ENCODE assay signal across 2 cellular contexts in the genomic region with DNA sequence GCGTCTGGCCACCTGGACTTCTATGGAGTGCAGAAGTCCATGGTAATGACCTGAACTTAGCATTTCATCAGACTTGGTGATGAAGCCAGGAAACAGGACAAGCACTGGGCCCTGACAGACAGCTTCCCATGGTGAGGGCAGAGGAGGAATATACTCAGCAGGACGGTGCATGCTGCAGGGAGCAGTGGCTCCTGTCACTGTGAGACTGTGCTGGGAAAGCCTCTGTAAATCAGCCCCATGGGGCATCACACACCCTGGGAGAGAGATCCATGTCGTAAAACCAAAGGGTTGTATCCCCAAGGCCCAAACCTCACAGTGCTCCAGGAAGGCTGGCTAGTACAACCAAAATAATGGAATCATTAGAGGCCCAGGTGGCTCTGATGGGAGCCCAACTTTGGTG.
TF ChIP-seq lines count a peak whose summit lies in the region.

No MANE protein-coding gene starts in this region.

TF ChIP-seq in IMR-90, 13 proteins besides CTCF, POLR2A, EP300 and RAD21:
- no peak for TF ChIP-seq CEBPB (IDR thresholded peaks at IDR 0.05; ENCODE audit: low read depth, low read length)
- no peak for TF ChIP-seq MXI1 (IDR thresholded peaks at IDR 0.05; ENCODE audit: borderline replicate concordance, low read depth, low read length)
- no peak for TF ChIP-seq RFX5 (IDR thresholded peaks at IDR 0.05; ENCODE audit: low read depth, low read length)
- TF ChIP-seq, protein P1, sequence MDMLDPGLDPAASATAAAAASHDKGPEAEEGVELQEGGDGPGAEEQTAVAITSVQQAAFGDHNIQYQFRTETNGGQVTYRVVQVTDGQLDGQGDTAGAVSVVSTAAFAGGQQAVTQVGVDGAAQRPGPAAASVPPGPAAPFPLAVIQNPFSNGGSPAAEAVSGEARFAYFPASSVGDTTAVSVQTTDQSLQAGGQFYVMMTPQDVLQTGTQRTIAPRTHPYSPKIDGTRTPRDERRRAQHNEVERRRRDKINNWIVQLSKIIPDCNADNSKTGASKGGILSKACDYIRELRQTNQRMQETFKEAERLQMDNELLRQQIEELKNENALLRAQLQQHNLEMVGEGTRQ (IDR thresholded peaks at IDR 0.05; ENCODE audit: low read depth, low read length), result no peak
- no peak for TF ChIP-seq FOS (IDR thresholded peaks at IDR 0.05; ENCODE audit: low read depth, low read length)
- TF ChIP-seq MAZ (IDR thresholded peaks at IDR 0.05; ENCODE audit: borderline replicate concordance, low read depth, low read length), result no peak
- TF ChIP-seq BHLHE40 (IDR thresholded peaks at IDR 0.05; ENCODE audit: low read depth, low read length), result no peak
- TF ChIP-seq RCOR1 (IDR thresholded peaks at IDR 0.05; ENCODE audit: insufficient replicate concordance, low read length), result no peak
- no peak for TF ChIP-seq CHD1 (IDR thresholded peaks at IDR 0.05; ENCODE audit: low read depth, low read length)
- TF ChIP-seq, protein P2, sequence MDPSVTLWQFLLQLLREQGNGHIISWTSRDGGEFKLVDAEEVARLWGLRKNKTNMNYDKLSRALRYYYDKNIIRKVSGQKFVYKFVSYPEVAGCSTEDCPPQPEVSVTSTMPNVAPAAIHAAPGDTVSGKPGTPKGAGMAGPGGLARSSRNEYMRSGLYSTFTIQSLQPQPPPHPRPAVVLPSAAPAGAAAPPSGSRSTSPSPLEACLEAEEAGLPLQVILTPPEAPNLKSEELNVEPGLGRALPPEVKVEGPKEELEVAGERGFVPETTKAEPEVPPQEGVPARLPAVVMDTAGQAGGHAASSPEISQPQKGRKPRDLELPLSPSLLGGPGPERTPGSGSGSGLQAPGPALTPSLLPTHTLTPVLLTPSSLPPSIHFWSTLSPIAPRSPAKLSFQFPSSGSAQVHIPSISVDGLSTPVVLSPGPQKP (IDR thresholded peaks at IDR 0.05; ENCODE audit: borderline replicate concordance, low read depth, low read length), result no peak
- no peak for TF ChIP-seq NFE2L2 (IDR thresholded peaks at IDR 0.05; ENCODE audit: low read depth, low read length)
- no peak for TF ChIP-seq MAFK (IDR thresholded peaks at IDR 0.05; ENCODE audit: low read depth, low read length)
- TF ChIP-seq SMC3 (IDR thresholded peaks at IDR 0.05; ENCODE audit: low read depth, low read length), result no peak

TF ChIP-seq in K562, 482 proteins besides CTCF, POLR2A, EP300 and RAD21:
- TF ChIP-seq, protein P3, sequence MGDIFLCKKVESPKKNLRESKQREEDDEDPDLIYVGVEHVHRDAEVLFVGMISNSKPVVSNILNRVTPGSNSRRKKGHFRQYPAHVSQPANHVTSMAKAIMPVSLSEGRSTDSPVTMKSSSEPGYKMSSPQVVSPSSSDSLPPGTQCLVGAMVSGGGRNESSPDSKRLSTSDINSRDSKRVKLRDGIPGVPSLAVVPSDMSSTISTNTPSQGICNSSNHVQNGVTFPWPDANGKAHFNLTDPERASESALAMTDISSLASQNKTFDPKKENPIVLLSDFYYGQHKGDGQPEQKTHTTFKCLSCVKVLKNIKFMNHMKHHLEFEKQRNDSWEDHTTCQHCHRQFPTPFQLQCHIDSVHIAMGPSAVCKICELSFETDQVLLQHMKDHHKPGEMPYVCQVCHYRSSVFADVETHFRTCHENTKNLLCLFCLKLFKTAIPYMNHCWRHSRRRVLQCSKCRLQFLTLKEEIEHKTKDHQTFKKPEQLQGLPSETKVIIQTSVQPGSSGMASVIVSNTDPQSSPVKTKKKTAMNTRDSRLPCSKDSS (IDR thresholded peaks at IDR 0.05; ENCODE audit: low read depth, partially characterized antibody), result no peak
- TF ChIP-seq HMGN3 (IDR thresholded peaks at IDR 0.05; ENCODE audit: borderline replicate concordance, extremely low read depth, insufficient read length, low read depth, low read length), result no peak
- TF ChIP-seq, protein P4, sequence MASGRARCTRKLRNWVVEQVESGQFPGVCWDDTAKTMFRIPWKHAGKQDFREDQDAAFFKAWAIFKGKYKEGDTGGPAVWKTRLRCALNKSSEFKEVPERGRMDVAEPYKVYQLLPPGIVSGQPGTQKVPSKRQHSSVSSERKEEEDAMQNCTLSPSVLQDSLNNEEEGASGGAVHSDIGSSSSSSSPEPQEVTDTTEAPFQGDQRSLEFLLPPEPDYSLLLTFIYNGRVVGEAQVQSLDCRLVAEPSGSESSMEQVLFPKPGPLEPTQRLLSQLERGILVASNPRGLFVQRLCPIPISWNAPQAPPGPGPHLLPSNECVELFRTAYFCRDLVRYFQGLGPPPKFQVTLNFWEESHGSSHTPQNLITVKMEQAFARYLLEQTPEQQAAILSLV (tag; IDR thresholded peaks at IDR 0.05), result no peak
